24 cellular contexts compared by ENCODE assay signal in genomic region chr10:83915801-83916200, GRCh38.
"Had no signal": no experiment of that assay in that cellular context is flagged by ENCODE, and none has a peak within 500 bp of the region (broad histone marks: within the 10 kb centered on the region; RNA-seq: fewer than 3 reads in every experiment).

No MANE protein-coding gene starts in this region.

- FAIRE-seq: HTR-8/SVneo, RCC 7860 had no signal

- H3K27ac ChIP-seq: HL-60, SJSA1, SK-N-MC had no signal

- DNase-seq: KBM-7, MV-4-11, NCI-H1092, NCI-H1105 treated with DMSO at 0.1 percent for 48 hours, NCI-H1417 treated with DMSO at 0.1 percent for 48 hours, NCI-H146, NCI-H1694 treated with DMSO at 0.1 percent for 48 hours, NCI-H2029, NCI-H2081 treated with DMSO at 0.1 percent for 48 hours, NCI-H2171, NCI-H226, NCI-H446, NCI-H510A, NCI-H524 treated with DMSO at 0.1 percent for 48 hours, NCI-H69, NCI-H774, Right ventricle myocardium superior, RPMI8226, SIG-M5 had no signal

- H3K9me3 ChIP-seq: SJSA1 had no signal

- H3K4me1 ChIP-seq: SJSA1 had no signal

- H3K4me3 ChIP-seq: SJSA1, SK-N-MC had no signal

- H3K27me3 ChIP-seq: SJSA1 had no signal

- H3K36me3 ChIP-seq: SJSA1 had no signal
